1 cellular context compared by ENCODE assay signal in genomic region chr22:24706732-24707476, GRCh38.
TF ChIP-seq lines count a peak whose summit lies in the region.

No MANE protein-coding gene starts in this region.

TF ChIP-seq in HCT116, 20 proteins besides CTCF, POLR2A, EP300 and RAD21 (continued from another document):
- no peak for TF ChIP-seq POLR2AphosphoS5 (IDR thresholded peaks at IDR 0.05; ENCODE audit: low read depth, low read length)
- TF ChIP-seq TCF7L2 (IDR thresholded peaks at IDR 0.05; ENCODE audit: borderline replicate concordance, extremely low read depth, insufficient read depth, insufficient read length), result no peak
